25 cellular contexts compared by ENCODE assay signal in genomic region chr11:8021920-8022319, GRCh38. TPM values are rescaled to one million over a fixed set of nuclear protein-coding genes. Genes with fewer than 3 reads are reported as not detected.
"Had no signal": no experiment of that assay in that cellular context is flagged by ENCODE, and none has a peak within 500 bp of the region (broad histone marks: within the 10 kb centered on the region; RNA-seq: fewer than 3 reads in every experiment).

No MANE protein-coding gene starts in this region.

- H3K27ac Mint-ChIP-seq: naive B cell; neural progenitor cell; stimulated activated effector memory CD8-positive, alpha-beta T cell treated with anti-CD3 and anti-CD28 coated beads, Interleukin-12 subunit alpha, Interleukin-12 subunit beta, amount 100 ng/mL, for 72 hours had no signal

- H3K27me3 ChIP-seq: ovary, vagina had no signal

- H3K4me3 Mint-ChIP-seq: naive B cell; neural progenitor cell; stimulated activated effector memory CD8-positive, alpha-beta T cell treated with anti-CD3 and anti-CD28 coated beads, Interleukin-12 subunit alpha, Interleukin-12 subunit beta, amount 100 ng/mL, for 72 hours had no signal

- H3K9me3 Mint-ChIP-seq: neural progenitor cell; stimulated activated effector memory CD8-positive, alpha-beta T cell treated with anti-CD3 and anti-CD28 coated beads, Interleukin-12 subunit alpha, Interleukin-12 subunit beta, amount 100 ng/mL, for 72 hours had no signal

- H3K27ac ChIP-seq: colonic mucosa, foreskin keratinocyte, left ventricle myocardium inferior, neural progenitor cell, ovary, suprapubic skin, tibial artery, upper lobe of right lung, vagina had no signal

- H3K4me1 ChIP-seq: colonic mucosa, foreskin keratinocyte had no signal

- ATAC-seq: foreskin keratinocyte; right cardiac atrium; stimulated activated effector memory CD8-positive, alpha-beta T cell treated with anti-CD3 and anti-CD28 coated beads, Interleukin-12 subunit alpha, Interleukin-12 subunit beta, amount 100 ng/mL, for 72 hours; stimulated activated naive CD8-positive, alpha-beta T cell treated with anti-CD3 and anti-CD28 coated beads, Interleukin-15, Interleukin-2, amounts not matched to agents 100 U/mL and 50 U/mL, for 24 hours; upper lobe of right lung had no signal

- H3K4me3 ChIP-seq: colonic mucosa, left ventricle myocardium inferior, lung, neural progenitor cell, ovary, suprapubic skin, tibial artery, upper lobe of right lung, vagina had no signal

- H3K36me3 ChIP-seq: colonic mucosa, left ventricle myocardium inferior, neural progenitor cell, ovary, suprapubic skin, tibial artery, upper lobe of right lung, vagina had no signal

- H3K9me3 ChIP-seq: colonic mucosa, left ventricle myocardium inferior, ovary, suprapubic skin, tibial artery, upper lobe of right lung, vagina had no signal

- H3K36me3 Mint-ChIP-seq: neural progenitor cell had no signal

- DNase-seq: colonic mucosa; dermis blood vessel endothelial cell; foreskin keratinocyte; hypothalamus; left ventricle myocardium inferior; mesenchymal stem cell; midbrain; naive B cell; nucleus accumbens; ovary; small intestine; stimulated activated CD4-positive, alpha-beta T cell treated with anti-CD3 and anti-CD28 coated beads, Interleukin-12 subunit alpha, Interleukin-12 subunit beta, amount 100 ng/mL, for 4 hours; stimulated activated CD4-positive, alpha-beta T cell treated with anti-CD3 and anti-CD28 coated beads, Interleukin-2, amount 100 ng/mL, for 48 hours; stimulated activated naive CD8-positive, alpha-beta T cell treated with anti-CD3 and anti-CD28 coated beads, Interleukin-15, Interleukin-2, amounts not matched to agents 100 U/mL and 50 U/mL, for 24 hours; tibial artery had no signal

RNA-seq across cellular contexts. Expression of gene NLRP10, which starts 56.7 kb away (rescaled TPM):
- total RNA-seq: cerebellum, colonic mucosa, epithelial cell of proximal tubule, left ventricle myocardium inferior, lung, ovary, posterior vena cava, right cardiac atrium, upper lobe of right lung, vagina had no signal
- polyA plus RNA-seq: lung, ovary, right cardiac atrium, small intestine had no signal
